In genomic region chr6:26651382-26651781, GRCh38 we compare ENCODE assay signal across 28 cellular contexts.
"Had no signal": no experiment of that assay in that cellular context is flagged by ENCODE, and none has a peak within 500 bp of the region (broad histone marks: within the 10 kb centered on the region; RNA-seq: fewer than 3 reads in every experiment).

No MANE protein-coding gene starts in this region.

- H3K27me3 ChIP-seq: colonic mucosa, dorsolateral prefrontal cortex, esophagus muscularis mucosa, esophagus squamous epithelium, foreskin keratinocyte, gastrocnemius medialis, gastroesophageal sphincter, heart left ventricle, heart right ventricle had no signal

- ATAC-seq: effector memory CD8-positive, alpha-beta T cell; esophagus mucosa; foreskin keratinocyte; gastrocnemius medialis; gastroesophageal sphincter; heart left ventricle; heart right ventricle had no signal

- H3K9me3 ChIP-seq: colonic mucosa, esophagus muscularis mucosa, gastrocnemius medialis, gastroesophageal sphincter had no signal

- DNase-seq: colonic mucosa; cortex of kidney; dermis blood vessel endothelial cell; dorsolateral prefrontal cortex; effector CD4-positive, alpha-beta T cell; effector CD8-positive, alpha-beta T cell; effector memory CD4-positive, alpha-beta T cell; effector memory CD8-positive, alpha-beta T cell; endodermal cell; erythroblast; esophagus squamous epithelium; foreskin fibroblast; foreskin keratinocyte; foreskin melanocyte; gastrocnemius medialis; glutamatergic neuron; head of caudate nucleus; heart left ventricle; heart right ventricle had no signal

- H3K27ac ChIP-seq: colonic mucosa, coronary artery, dorsolateral prefrontal cortex, epithelial cell of prostate, esophagus muscularis mucosa, esophagus squamous epithelium, foreskin keratinocyte, gastrocnemius medialis, gastroesophageal sphincter, heart left ventricle, heart right ventricle had no signal

- H3K36me3 ChIP-seq: colonic mucosa had no signal

- FAIRE-seq: colon, endometrium, endothelial cell of umbilical vein, frontal cortex had no signal

- H3K4me3 ChIP-seq: colonic mucosa, coronary artery, dorsolateral prefrontal cortex, esophagus muscularis mucosa, esophagus squamous epithelium, gastrocnemius medialis, gastroesophageal sphincter, heart left ventricle, heart right ventricle had no signal

- H3K4me1 ChIP-seq: colonic mucosa, foreskin keratinocyte, gastrocnemius medialis had no signal
